Comparison of ENCODE assay signal across 23 cellular contexts in genomic region chr3:143428351-143428750, GRCh38.
"Had no signal": no experiment of that assay in that cellular context is flagged by ENCODE, and none has a peak within 500 bp of the region (broad histone marks: within the 10 kb centered on the region; RNA-seq: fewer than 3 reads in every experiment).

No MANE protein-coding gene starts in this region.

- H3K27ac Mint-ChIP-seq: activated CD4-positive, alpha-beta memory T cell treated with anti-CD3 and anti-CD28 coated beads, Interleukin-2, amount 10 ng/mL, durations not matched to agents 7 days and 5 days; activated CD4-positive, alpha-beta T cell treated with anti-CD3 and anti-CD28 coated beads, Interleukin-2, amount 10 ng/mL, durations not matched to agents 7 days and 5 days; activated naive CD4-positive, alpha-beta T cell treated with anti-CD3 and anti-CD28 coated beads, Interleukin-2, amount 50 U/mL, for 24 hours; activated naive CD8-positive, alpha-beta T cell treated with anti-CD3 and anti-CD28 coated beads, Interleukin-2, amount 50 U/mL, for 24 hours; activated T-helper 17 cell treated with anti-CD3 and anti-CD28 coated beads, Interleukin-2, amount 50 U/mL, for 72 hours; nephron progenitor cell; T-helper 1 cell treated with Interleukin-12 subunit alpha and Interleukin-12 subunit beta and Interleukin-4 antibody, amounts not matched to agents 30 μg/mL and 1 μg/mL, for 36 hours had no signal

- H3K9me3 Mint-ChIP-seq: activated CD4-positive, alpha-beta memory T cell treated with anti-CD3 and anti-CD28 coated beads, Interleukin-2, amount 10 ng/mL, durations not matched to agents 7 days and 5 days; activated CD4-positive, alpha-beta T cell treated with anti-CD3 and anti-CD28 coated beads, Interleukin-2, amount 10 ng/mL, durations not matched to agents 7 days and 5 days; activated naive CD4-positive, alpha-beta T cell treated with anti-CD3 and anti-CD28 coated beads, Interleukin-2, amount 50 U/mL, for 24 hours; activated naive CD8-positive, alpha-beta T cell treated with anti-CD3 and anti-CD28 coated beads, Interleukin-2, amount 50 U/mL, for 24 hours; activated T-cell treated with anti-CD3 and anti-CD28 coated beads, Interleukin-2, amount 50 U/mL, for 4 hours; activated T-helper 17 cell treated with anti-CD3 and anti-CD28 coated beads, Interleukin-2, amount 50 U/mL, for 72 hours; central memory CD8-positive, alpha-beta T cell; T-helper 1 cell treated with Interleukin-12 subunit alpha and Interleukin-12 subunit beta and Interleukin-4 antibody, amounts not matched to agents 30 μg/mL and 1 μg/mL, for 36 hours had no signal

- H3K27me3 Mint-ChIP-seq: activated CD4-positive, alpha-beta memory T cell treated with anti-CD3 and anti-CD28 coated beads, Interleukin-2, amount 10 ng/mL, durations not matched to agents 7 days and 5 days; activated CD4-positive, alpha-beta T cell treated with anti-CD3 and anti-CD28 coated beads, Interleukin-2, amount 10 ng/mL, durations not matched to agents 7 days and 5 days; activated naive CD4-positive, alpha-beta T cell treated with anti-CD3 and anti-CD28 coated beads, Interleukin-2, amount 50 U/mL, for 24 hours; activated naive CD8-positive, alpha-beta T cell treated with anti-CD3 and anti-CD28 coated beads, Interleukin-2, amount 50 U/mL, for 24 hours; activated T-helper 17 cell treated with anti-CD3 and anti-CD28 coated beads, Interleukin-2, amount 50 U/mL, for 72 hours; central memory CD8-positive, alpha-beta T cell had no signal

- H3K9me3 ChIP-seq: left ventricle myocardium inferior, neutrophil, right lobe of liver, testis, transverse colon had no signal

- H3K4me3 ChIP-seq: left ventricle myocardium inferior, lung, right lobe of liver, testis, transverse colon had no signal

- H3K36me3 ChIP-seq: left ventricle myocardium inferior, neutrophil, right lobe of liver, transverse colon had no signal

- H3K4me3 Mint-ChIP-seq: activated CD4-positive, alpha-beta memory T cell treated with anti-CD3 and anti-CD28 coated beads, Interleukin-2, amount 10 ng/mL, durations not matched to agents 7 days and 5 days; activated CD4-positive, alpha-beta T cell treated with anti-CD3 and anti-CD28 coated beads, Interleukin-2, amount 10 ng/mL, durations not matched to agents 7 days and 5 days; activated naive CD4-positive, alpha-beta T cell treated with anti-CD3 and anti-CD28 coated beads, Interleukin-2, amount 50 U/mL, for 24 hours; activated naive CD8-positive, alpha-beta T cell treated with anti-CD3 and anti-CD28 coated beads, Interleukin-2, amount 50 U/mL, for 24 hours; activated T-cell treated with anti-CD3 and anti-CD28 coated beads, Interleukin-2, amount 50 U/mL, for 4 hours; activated T-helper 17 cell treated with anti-CD3 and anti-CD28 coated beads, Interleukin-2, amount 50 U/mL, for 72 hours; central memory CD8-positive, alpha-beta T cell; nephron progenitor cell; T-helper 1 cell treated with Interleukin-12 subunit alpha and Interleukin-12 subunit beta and Interleukin-4 antibody, amounts not matched to agents 30 μg/mL and 1 μg/mL, for 36 hours had no signal

- ATAC-seq: activated naive CD8-positive, alpha-beta T cell treated with anti-CD3 and anti-CD28 coated beads, Interleukin-2, amount 50 U/mL, for 24 hours; activated T-cell treated with anti-CD3 and anti-CD28 coated beads, Interleukin-2, amount 50 U/mL, for 4 hours; activated T-helper 17 cell treated with anti-CD3 and anti-CD28 coated beads, Interleukin-2, amount 50 U/mL, for 72 hours; right lobe of liver; stimulated activated naive CD8-positive, alpha-beta T cell treated with anti-CD3 and anti-CD28 coated beads, Interleukin-15, Interleukin-2, amounts not matched to agents 100 U/mL and 50 U/mL, for 24 hours had no signal

- H3K4me1 ChIP-seq: left ventricle myocardium inferior, right lobe of liver, testis had no signal

- H3K27ac ChIP-seq: epithelial cell of prostate, left ventricle myocardium inferior, neutrophil, right lobe of liver, testis, transverse colon had no signal

- DNase-seq: activated CD4-positive, alpha-beta memory T cell treated with anti-CD3 and anti-CD28 coated beads, Interleukin-2, amount 10 ng/mL, durations not matched to agents 7 days and 5 days; activated CD4-positive, alpha-beta T cell treated with anti-CD3 and anti-CD28 coated beads for 1 hour; activated CD4-positive, alpha-beta T cell treated with anti-CD3 and anti-CD28 coated beads, Interleukin-2, amount 10 ng/mL, durations not matched to agents 7 days and 5 days; activated naive CD8-positive, alpha-beta T cell treated with anti-CD3 and anti-CD28 coated beads, Interleukin-2, amount 50 U/mL, for 24 hours; activated T-cell treated with anti-CD3 and anti-CD28 coated beads, Interleukin-2, amount 50 U/mL, for 4 hours; amygdala; dermis blood vessel endothelial cell; effector CD4-positive, alpha-beta T cell; left ventricle myocardium inferior; nephron progenitor cell; right lobe of liver; stimulated activated CD4-positive, alpha-beta T cell treated with anti-CD3 and anti-CD28 coated beads, Interleukin-2, amount 100 ng/mL, for 48 hours; stimulated activated naive CD8-positive, alpha-beta T cell treated with anti-CD3 and anti-CD28 coated beads, Interleukin-15, Interleukin-2, amounts not matched to agents 100 U/mL and 50 U/mL, for 24 hours; T-helper 9 cell; testis; transverse colon had no signal

- H3K4me1 Mint-ChIP-seq: activated T-helper 17 cell treated with anti-CD3 and anti-CD28 coated beads, Interleukin-2, amount 50 U/mL, for 72 hours; central memory CD8-positive, alpha-beta T cell had no signal

- H3K27me3 ChIP-seq: neutrophil, right lobe of liver, testis, transverse colon had no signal
